In genomic region chr14:33587761-33588160, GRCh38 we compare ENCODE assay signal across 22 cellular contexts.
"Had no signal": no experiment of that assay in that cellular context is flagged by ENCODE, and none has a peak within 500 bp of the region (broad histone marks: within the 10 kb centered on the region; RNA-seq: fewer than 3 reads in every experiment).

No MANE protein-coding gene starts in this region.

- H3K27ac Mint-ChIP-seq: dendritic cell treated with granulocyte-macrophage colony-stimulating factor and Interleukin-4, amounts not matched to agents 40 ng/mL and 50 ng/mL, for 4 days; effector memory CD8-positive, alpha-beta T cell; endodermal cell; mesothelial cell of epicardium; naive B cell; naive thymus-derived CD8-positive, alpha-beta T cell had no signal

- H3K36me3 Mint-ChIP-seq: mesothelial cell of epicardium; naive B cell; naive thymus-derived CD8-positive, alpha-beta T cell had no signal

- H3K4me1 ChIP-seq: colonic mucosa, esophagus squamous epithelium, gastroesophageal sphincter, heart left ventricle, left lung, lower lobe of right lung had no signal

- H3K9me3 Mint-ChIP-seq: dendritic cell treated with granulocyte-macrophage colony-stimulating factor and Interleukin-4, amounts not matched to agents 40 ng/mL and 50 ng/mL, for 4 days; endodermal cell; mesothelial cell of epicardium had no signal

- H3K27ac ChIP-seq: colonic mucosa, esophagus squamous epithelium, foreskin keratinocyte, gastroesophageal sphincter, heart left ventricle, hepatocyte, left lung, lower lobe of right lung had no signal

- ATAC-seq: effector memory CD8-positive, alpha-beta T cell; esophagus mucosa; foreskin keratinocyte; gastroesophageal sphincter; heart left ventricle; left cardiac atrium; left lung; left ventricle myocardium superior; lower lobe of right lung; mucosa of descending colon; naive thymus-derived CD8-positive, alpha-beta T cell had no signal

- H3K4me2 ChIP-seq: hepatocyte had no signal

- DNase-seq: colonic mucosa; cortex of kidney; effector CD8-positive, alpha-beta T cell; effector memory CD8-positive, alpha-beta T cell; endodermal cell; erythroblast; esophagus squamous epithelium; foreskin keratinocyte; heart left ventricle; left cardiac atrium; left lung; left ventricle myocardium superior; lower lobe of right lung; mesenchymal stem cell; mucosa of descending colon; naive B cell; naive thymus-derived CD8-positive, alpha-beta T cell had no signal

- H3K36me3 ChIP-seq: colonic mucosa, esophagus squamous epithelium, gastroesophageal sphincter, heart left ventricle, left lung, lower lobe of right lung had no signal

- H2AFZ ChIP-seq: hepatocyte had no signal

- H3K27me3 ChIP-seq: colonic mucosa, esophagus squamous epithelium, foreskin keratinocyte, gastroesophageal sphincter, heart left ventricle, hepatocyte, left lung had no signal

- H3K4me3 ChIP-seq: colonic mucosa, esophagus squamous epithelium, gastroesophageal sphincter, heart left ventricle, hepatocyte, left lung, lower lobe of right lung, mucosa of descending colon had no signal

- H3K79me2 ChIP-seq: hepatocyte had no signal

- H3K9me3 ChIP-seq: colonic mucosa, esophagus squamous epithelium, gastroesophageal sphincter, heart left ventricle, left lung, lower lobe of right lung, mucosa of descending colon had no signal
